ENCODE assay signal across 8 cellular contexts in genomic region chr14:41607966-41608663, GRCh38. TPM values are rescaled to one million over a fixed set of nuclear protein-coding genes. Genes with fewer than 3 reads are reported as not detected.
DNase-seq lines count a peak whose midpoint lies in the region; ATAC-seq and TF ChIP-seq lines count a peak whose summit lies in the region.

No MANE protein-coding gene starts in this region.

- no peak overlapping the region for H3K27ac ChIP-seq in cardiac muscle cell
- H3K27ac ChIP-seq in lung (ENCODE audit: low read depth in 1 of 2, low read length in 1 of 2), result no peak overlapping the region
- peak overlapping the region; percentile 94 for H3K27ac ChIP-seq in vagina

- peak in 1 of 2 donors; percentile 32 for DNase-seq in cardiac muscle cell (ENCODE audit: low read depth in 1 of 2, low spot score in 1 of 2)
- DNase-seq in Right ventricle myocardium inferior (ENCODE audit: missing footprints), result no peak
- DNase-seq in astrocyte of the hippocampus (ENCODE audit: low read depth, low spot score), result peak; percentile 31
- no peak for DNase-seq in lung (ENCODE audit: low spot score)
- peak in 1 of 2 donors; percentile 85 for DNase-seq in vagina (ENCODE audit: extremely low spot score in 2 of 2)
- no peak for DNase-seq in dermis blood vessel endothelial cell

- TF ChIP-seq POLR2A in vagina (IDR thresholded peaks at IDR 0.05), result no peak

- H3K27me3 ChIP-seq in cardiac muscle cell (peaks cover 63% of the 10 kb centered on the region), lung (ENCODE audit: control insufficient read depth, insufficient read depth) (no peaks in the 10 kb centered on the region), vagina (no peaks in the 10 kb centered on the region)

- H3K36me3 ChIP-seq in cardiac muscle cell (no peaks in the 10 kb centered on the region), lung (ENCODE audit: control insufficient read depth in 2 of 2, insufficient read depth in 2 of 2, low read length in 2 of 2) (no peaks in the 10 kb centered on the region), vagina (no peaks in the 10 kb centered on the region)

- TF ChIP-seq CTCF in cardiac muscle cell (IDR thresholded peaks at IDR 0.05; ENCODE audit: low read depth, low read length) (no peak), lung (IDR thresholded peaks at IDR 0.05; ENCODE audit: control extremely low read depth, extremely low read depth) (no peak), vagina (IDR thresholded peaks at IDR 0.05) (no peak)

- WGBS in lung, 2 donors, result 1 to 2% methylated on average over 55 of the region's 55 CpGs

- ATAC-seq in Right ventricle myocardium inferior (no peak), lung (ENCODE audit: insufficient read depth, low FRiP score) (no peak), HG03108 (IDR thresholded peaks at IDR 0.05; ENCODE audit: unreplicated experiment) (no peak), GM18870 (IDR thresholded peaks at IDR 0.05; ENCODE audit: unreplicated experiment) (no peak)

- H3K9me3 ChIP-seq in cardiac muscle cell (ENCODE audit: low read depth) (no peaks in the 10 kb centered on the region), lung (ENCODE audit: control insufficient read depth in 2 of 2, insufficient read depth in 1 of 2, low read length in 1 of 2) (peaks cover 0 to 3% of the 10 kb centered on the region in 2 donors), vagina (no peaks in the 10 kb centered on the region)

- H3K4me3 ChIP-seq in cardiac muscle cell, result peak overlapping the region; percentile 80
- H3K4me3 ChIP-seq in lung, result peak overlapping the region; percentile 22
- peak overlapping the region; percentile 52 to 76 for H3K4me3 ChIP-seq in vagina

- peaks cover 9% of the 10 kb centered on the region for H3K4me1 ChIP-seq in cardiac muscle cell (ENCODE audit: low read depth)
- H3K4me1 ChIP-seq in lung (ENCODE audit: control insufficient read depth in 2 of 2, insufficient read depth in 2 of 2, low read length in 2 of 2), result peaks cover 0 to 17% of the 10 kb centered on the region in 2 donors
- H3K4me1 ChIP-seq in vagina, result no peaks in the 10 kb centered on the region

- intact Hi-C loops in Right ventricle myocardium inferior (cut with DNase I) (no loop called here), vagina (cut with DNase I) (no loop called here)

RNA-seq across cellular contexts. Expression of gene LRFN5, which starts 1.4 kb away (rescaled TPM):
- total RNA-seq in cardiac muscle cell (2.1 and 2.9 TPM in 2 replicates), Right ventricle myocardium inferior (0.81 TPM), lung (10 to 100 TPM in 1 of 2 donors, 1 to 10 TPM in 1; 2.1 to 12.6 TPM), vagina (197 TPM), dermis blood vessel endothelial cell (not detected in 2 replicates)
- polyA plus RNA-seq in cardiac muscle cell (0.97 and 2.2 TPM in 2 replicates), lung (under 1 TPM; 0.40 to 0.41 TPM)

Comparison
In these comparisons a context has a peak if more than half of its experiments do, and no peak if none do; other contexts are left out.
1. H3K4me3 ChIP-seq: peak in every context shown above with its lines; median percentile 80 in cardiac muscle cell; 64 in vagina; 22 in lung.
2. RNA of gene LRFN5, which starts 1.4 kb away (total RNA-seq): 197 TPM in vagina (single experiment); 2.1 to 12.6 TPM in lung, 2.1 to 2.9 TPM in cardiac muscle cell, 0.81 TPM in Right ventricle myocardium inferior (single experiment) and not detected in dermis blood vessel endothelial cell; every median in the first group is over 10 times any median in the second.